Comparison of ENCODE assay signal across 8 cellular contexts in the genomic region with DNA sequence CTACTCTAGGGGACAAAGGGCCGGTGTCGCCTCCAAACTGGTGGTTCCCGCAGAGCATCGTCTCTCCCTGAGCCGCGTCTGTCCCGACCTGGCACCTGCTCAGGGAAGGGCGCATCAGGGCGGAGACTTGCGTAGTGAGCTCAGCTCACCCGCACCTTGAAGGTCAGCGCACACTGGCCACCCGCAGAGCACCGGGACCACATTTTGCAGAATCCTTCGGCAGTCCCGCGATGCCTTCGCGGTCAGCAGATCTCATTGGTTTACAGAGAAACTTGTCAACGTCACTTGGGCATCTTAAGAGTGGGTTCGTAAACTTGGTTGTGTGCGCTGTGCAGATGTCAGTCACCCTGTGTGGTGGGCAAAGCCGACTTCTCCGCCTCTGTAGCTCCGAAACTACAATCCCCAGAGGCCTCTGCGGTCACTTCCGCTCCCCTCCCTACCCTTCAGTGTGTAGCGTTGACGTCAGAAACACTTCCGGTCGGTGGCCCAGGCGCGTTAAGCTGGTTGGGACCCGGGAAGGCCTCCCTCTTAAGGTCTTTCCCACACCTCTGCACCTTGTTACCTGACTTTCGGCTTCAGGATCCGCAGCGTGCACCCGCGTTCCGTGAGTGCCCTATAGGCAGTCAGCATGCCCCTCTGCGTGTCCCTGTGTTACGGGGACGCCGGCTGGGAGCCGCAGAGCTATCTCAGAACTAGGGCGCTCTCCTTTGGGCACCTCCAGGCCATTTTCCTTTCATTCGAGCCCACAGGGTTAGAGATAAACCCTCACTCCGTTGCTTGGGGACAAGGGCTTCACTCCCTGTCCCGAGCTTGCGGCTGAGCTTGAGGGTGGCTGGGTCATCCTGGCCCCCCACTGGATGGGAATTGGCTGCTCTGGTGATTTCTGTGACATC. TPM values are rescaled to one million over a fixed set of nuclear protein-coding genes. Genes with fewer than 3 reads are reported as not detected.
DNase-seq lines count a peak whose midpoint lies in the region; ATAC-seq, FAIRE-seq and TF ChIP-seq lines count a peak whose summit lies in the region.

No MANE protein-coding gene starts in this region.

- CTCF ChIA-PET in endothelial cell of umbilical vein (lab: Charles Lee): interaction anchor here (0.8 to 1.1 kb wide), 5 partner anchors 17 to 806 kb away, joined by 3 to 12 read pairs (median 4); a partner anchor contains a TSS

- DNase-seq in GM03348 (ENCODE audit: low spot score) (peak; percentile 95), NCI-H526 (lab: John Stamatoyannopoulos, UW) (peak; percentile 49 to 79), activated T-cell treated with anti-CD3 and anti-CD28 coated beads for 1 hour (ENCODE audit: low read depth) (peak; percentile 77), endothelial cell of umbilical vein (ENCODE audit: low read depth, low spot score) (peak; percentile 94), mesothelial cell of epicardium (ENCODE audit: low spot score in 2 of 2, unreplicated experiment in 2 of 2) (peak; percentile 77 to 86)
- DNase-seq in stimulated activated CD8-positive, alpha-beta memory T cell treated with anti-CD3 and anti-CD28 coated beads, Interleukin-15, amount 100 ng/mL, for 1 hour (ENCODE audit: low read depth): peak; percentile 76

- H3K4me1 ChIP-seq in endothelial cell of umbilical vein (ENCODE audit: control insufficient read depth, extremely low read depth, insufficient read depth, low read length): peaks cover 19% of the 10 kb centered on the region

- no peaks in the 10 kb centered on the region for H3K9me3 ChIP-seq in endothelial cell of umbilical vein (replicated peaks; ENCODE audit: control insufficient read depth, insufficient read depth, low read length)

- H3K4me3 Mint-ChIP-seq in mesothelial cell of epicardium: peak overlapping the region; percentile 98

- no peaks in the 10 kb centered on the region for H3K9me1 ChIP-seq in endothelial cell of umbilical vein (replicated peaks; ENCODE audit: control insufficient read depth, extremely low read depth, insufficient read depth, low read length)

- H3K27ac Mint-ChIP-seq in mesothelial cell of epicardium: peak overlapping the region; percentile 96

- POLR2A ChIA-PET in endothelial cell of umbilical vein (lab: Charles Lee): interaction anchor here (0.7 to 1.1 kb wide), 4 partner anchors 17 to 1120 kb away, joined by 3 to 4 read pairs (median 3); a partner anchor contains a TSS

- intact Hi-C loops in endothelial cell of umbilical vein (cut with micrococcal nuclease): loop anchor here (1.0 to 10.0 kb wide), 5 partner anchors 17 to 417 kb away; a partner anchor contains a TSS

- H3K27me3 Mint-ChIP-seq in mesothelial cell of epicardium (ENCODE audit: low read depth): no peaks in the 10 kb centered on the region

- no peaks in the 10 kb centered on the region for H3K27me3 ChIP-seq in endothelial cell of umbilical vein (ENCODE audit: control insufficient read depth in 2 of 2, insufficient read depth in 2 of 2, low read length in 2 of 2)

- peaks cover 29% of the 10 kb centered on the region for H3K36me3 Mint-ChIP-seq in mesothelial cell of epicardium

- peaks cover 19% of the 10 kb centered on the region for H3K4me1 Mint-ChIP-seq in mesothelial cell of epicardium

- peak overlapping the region; percentile 74 for H3K27ac ChIP-seq in endothelial cell of umbilical vein (ENCODE audit: insufficient read depth, low read depth, low read length)

- TSS peak; percentile 73 for BruUV-seq in endothelial cell of umbilical vein (replicated peaks; lab: Mats Ljungman, UMichigan)

- dilution Hi-C loops in endothelial cell of umbilical vein (cut with MboI; ENCODE audit: extremely low pct_ligation_motif_present, low sequenced_read_pairs): no loop called here

- TF ChIP-seq CTCF in endothelial cell of umbilical vein (IDR thresholded peaks at IDR 0.05; ENCODE audit: extremely low read depth in 1 of 2, insufficient read depth in 1 of 2, low read depth in 1 of 2, low read length in 2 of 2) (no peak), mesothelial cell of epicardium (IDR thresholded peaks at IDR 0.05; ENCODE audit: unreplicated experiment) (no peak)

- H3K9ac ChIP-seq in endothelial cell of umbilical vein (replicated peaks; ENCODE audit: extremely low read depth, insufficient read depth, low read length): peak overlapping the region; percentile 77

- peak; percentile 95 for ATAC-seq in HG02970 (IDR thresholded peaks at IDR 0.05; ENCODE audit: low FRiP score, unreplicated experiment)
- ATAC-seq in GM21528 (IDR thresholded peaks at IDR 0.05; ENCODE audit: low FRiP score, unreplicated experiment): no peak

- peak overlapping the region; percentile 65 to 83 (median 78) for H3K4me3 ChIP-seq in endothelial cell of umbilical vein (replicated peaks in 1 of 3; ENCODE audit: insufficient read depth in 1 of 3, low read depth in 1 of 3, low read length in 3 of 3)

- H3K36me3 ChIP-seq in endothelial cell of umbilical vein (ENCODE audit: control insufficient read depth in 2 of 2, extremely low read depth in 1 of 2, insufficient read depth in 2 of 2, low read length in 2 of 2): peaks cover 0 to under 1% of the 10 kb centered on the region in 2 experiments

- H4K20me1 ChIP-seq in endothelial cell of umbilical vein (replicated peaks; ENCODE audit: control insufficient read depth, extremely low read depth, insufficient read depth, low read length): no peaks in the 10 kb centered on the region

- no peaks in the 10 kb centered on the region for H3K9me3 Mint-ChIP-seq in mesothelial cell of epicardium

- peaks cover 6% of the 10 kb centered on the region for H3K79me2 ChIP-seq in endothelial cell of umbilical vein (ENCODE audit: control insufficient read depth, insufficient read depth, low read length)

- peak; percentile 89 for FAIRE-seq in endothelial cell of umbilical vein (lab: Jason Lieb, UNC)

- H2AFZ ChIP-seq in endothelial cell of umbilical vein (ENCODE audit: low read depth, low read length): peak overlapping the region; percentile 92

- peak; percentile 66 for TF ChIP-seq POLR2A in endothelial cell of umbilical vein (IDR thresholded peaks at IDR 0.05; ENCODE audit: low read depth, low read length)

- H3K4me2 ChIP-seq in endothelial cell of umbilical vein (ENCODE audit: insufficient read depth, low read length): peak overlapping the region; percentile 84

TF ChIP-seq in endothelial cell of umbilical vein, 7 proteins besides CTCF, POLR2A, EP300 and RAD21:
- TF ChIP-seq EZH2 (IDR thresholded peaks at IDR 0.05; ENCODE audit: borderline replicate concordance, low read depth, low read length, severe bottlenecking) (no peak), POLR2AphosphoS5 (IDR thresholded peaks at IDR 0.05; ENCODE audit: insufficient read depth, low read depth, low read length) (peak; percentile 78), JUN (IDR thresholded peaks at IDR 0.05; ENCODE audit: borderline replicate concordance, insufficient read depth, insufficient read length, low read depth) (peak; percentile 33), MYC (IDR thresholded peaks at IDR 0.05; ENCODE audit: low read depth, low read length) (no peak), GATA2 (IDR thresholded peaks at IDR 0.05; ENCODE audit: insufficient read depth, insufficient read length, low read depth, low read length) (no peak), FOS (IDR thresholded peaks at IDR 0.05; ENCODE audit: borderline replicate concordance, insufficient read depth, low read length) (no peak)
- TF ChIP-seq, protein P1, sequence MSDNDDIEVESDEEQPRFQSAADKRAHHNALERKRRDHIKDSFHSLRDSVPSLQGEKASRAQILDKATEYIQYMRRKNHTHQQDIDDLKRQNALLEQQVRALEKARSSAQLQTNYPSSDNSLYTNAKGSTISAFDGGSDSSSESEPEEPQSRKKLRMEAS (IDR thresholded peaks at IDR 0.05; ENCODE audit: insufficient read depth, insufficient read length): no peak
TF ChIP-seq in endothelial cell of umbilical vein: peak in this region for 2.

RNA-seq across cellular contexts. Expression of a gene that starts 36.5 kb away (rescaled TPM):
- total RNA-seq in endothelial cell of umbilical vein (3.4 and 3.6 TPM in 2 replicates), mesothelial cell of epicardium (8.5 to 9.4 TPM (median 8.6 TPM) in 3 replicates)
- polyA plus RNA-seq in endothelial cell of umbilical vein: 1.7 and 2.9 TPM in 2 replicates
- 1.8 and 2.0 TPM in 2 replicates for polyA plus RNA-seq in endothelial cell of umbilical vein (2011; cell fraction: cytosol; rRNA removed)
- 3.8 and 4.1 TPM in 2 replicates for polyA plus RNA-seq in endothelial cell of umbilical vein (2011; cell fraction: nucleus; rRNA removed)
- 2.7 and 3.9 TPM in 2 replicates for polyA plus RNA-seq in endothelial cell of umbilical vein (2012)
- 4.2 and 4.7 TPM in 2 replicates for polyA minus RNA-seq in endothelial cell of umbilical vein
- polyA minus RNA-seq in endothelial cell of umbilical vein (2011; cell fraction: cytosol; rRNA and poly(A)+ RNA removed): 3.3 TPM
- 3.8 and 4.0 TPM in 2 replicates for polyA minus RNA-seq in endothelial cell of umbilical vein (2011; cell fraction: nucleus; rRNA and poly(A)+ RNA removed)
